ENCODE assay signal across 19 cellular contexts in genomic region chrX:151977009-151977408, GRCh38. TPM values are rescaled to one million over a fixed set of nuclear protein-coding genes. Genes with fewer than 3 reads are reported as not detected.
DNase-seq lines count a peak whose midpoint lies in the region; ATAC-seq and TF ChIP-seq lines count a peak whose summit lies in the region.
"Had no signal": no experiment of that assay in that cellular context is flagged by ENCODE, and none has a peak within 500 bp of the region (broad histone marks: within the 10 kb centered on the region; RNA-seq: fewer than 3 reads in every experiment).

No MANE protein-coding gene starts in this region.

- no peaks in the 10 kb centered on the region for H3K36me3 ChIP-seq in left ventricle myocardium inferior
- H3K36me3 ChIP-seq: BE2C had no signal

- peaks cover 3% of the 10 kb centered on the region for H3K4me1 ChIP-seq in left ventricle myocardium inferior
- H3K4me1 ChIP-seq: BE2C had no signal

- no peaks in the 10 kb centered on the region for H3K27me3 ChIP-seq in left ventricle myocardium inferior (ENCODE audit: low read depth)
- H3K27me3 ChIP-seq: BE2C had no signal

- DNase-seq in left cardiac atrium (peak; percentile 19), left ventricle myocardium inferior (no peak), NCI-H226 (peak; percentile 69), fibroblast of the aortic adventitia (ENCODE audit: low read depth) (peak; percentile 43), UCSD-AML1 (lab: John Stamatoyannopoulos, UW; ENCODE audit: unreplicated experiment) (no peak), hepatic stellate cell (ENCODE audit: low spot score) (no peak)
- DNase-seq: BE2C, H9, HFFc6, NCI-H1092, NCI-H1436, NCI-H187 treated with DMSO at 0.1 percent for 48 hours, NCI-H2107, NCI-H510A treated with DMSO at 0.1 percent for 48 hours, NCI-H748 treated with DMSO at 0.1 percent for 48 hours, SW 1271 had no signal

- H3K4me3 ChIP-seq in left ventricle myocardium inferior: no peak overlapping the region
- H3K4me3 ChIP-seq in fibroblast of the aortic adventitia (ENCODE audit: low read depth, low read length): no peak overlapping the region

- ATAC-seq in left cardiac atrium (peak; percentile 16 to 43), GM19035 (IDR thresholded peaks at IDR 0.05; ENCODE audit: unreplicated experiment) (no peak)
- ATAC-seq: Panc1 had no signal

- H3K27ac ChIP-seq in left ventricle myocardium inferior (replicated peaks): no peak overlapping the region

- no peaks in the 10 kb centered on the region for H3K9me3 ChIP-seq in left ventricle myocardium inferior (replicated peaks)
- H3K9me3 ChIP-seq: BE2C had no signal

- no peak for TF ChIP-seq CTCF in left ventricle myocardium inferior (IDR thresholded peaks at IDR 0.05; ENCODE audit: borderline replicate concordance)
- no peak for TF ChIP-seq CTCF in fibroblast of the aortic adventitia (IDR thresholded peaks at IDR 0.05; ENCODE audit: insufficient read depth, low read length)

- intact Hi-C loops in left cardiac atrium (cut with DNase I): no loop called here
- intact Hi-C loops in left ventricle myocardium inferior (cut with micrococcal nuclease): no loop called here

RNA-seq across cellular contexts. Expression of gene GABRE, which starts 2.5 kb away (rescaled TPM):
- total RNA-seq in left cardiac atrium (10 to 100 TPM; 14.7 to 20.8 TPM), left ventricle myocardium inferior (31.3 TPM), fibroblast of the aortic adventitia (ENCODE audit: low replicate concordance) (29.4 and 33.2 TPM in 2 replicates)
- total RNA-seq: A673 had no signal

Comparison
In these comparisons a context has a peak if more than half of its experiments do, and no peak if none do; other contexts are left out.
1. DNase-seq: peak in left cardiac atrium (single experiment), NCI-H226 (single experiment) and fibroblast of the aortic adventitia (single experiment); none in left ventricle myocardium inferior (single experiment), UCSD-AML1 (single experiment) and hepatic stellate cell (single experiment).